In genomic region chr19:14979136-14979497, GRCh38 we compare ENCODE assay signal across 15 cellular contexts. TPM values are rescaled to one million over a fixed set of nuclear protein-coding genes. Genes with fewer than 3 reads are reported as not detected.
DNase-seq lines count a peak whose midpoint lies in the region; ATAC-seq and TF ChIP-seq lines count a peak whose summit lies in the region.
"Had no signal": no experiment of that assay in that cellular context is flagged by ENCODE, and none has a peak within 500 bp of the region (broad histone marks: within the 10 kb centered on the region; RNA-seq: fewer than 3 reads in every experiment).

No MANE protein-coding gene starts in this region.

- H3K4me3 Mint-ChIP-seq in activated T-cell treated with anti-CD3 and anti-CD28 coated beads, Interleukin-2, amount 50 U/mL, for 24 hours: peak overlapping the region; percentile 43
- H3K4me3 Mint-ChIP-seq in activated T-cell treated with anti-CD3 and anti-CD28 coated beads, Interleukin-2, amount 50 U/mL, for 72 hours: peak overlapping the region in 1 of 2 donors; percentile 41
- H3K4me3 Mint-ChIP-seq in naive B cell: peak overlapping the region; percentile 66 to 87 (median 78)
- H3K4me3 Mint-ChIP-seq in stimulated activated naive CD8-positive, alpha-beta T cell treated with anti-CD3 and anti-CD28 coated beads, Interleukin-15, amount 100 ng/mL, for 72 hours: peak overlapping the region; percentile 48 to 52
- H3K4me3 Mint-ChIP-seq: activated naive CD4-positive, alpha-beta T cell treated with anti-CD3 and anti-CD28 coated beads, Interleukin-2, amount 10 ng/mL, durations not matched to agents 7 days and 5 days had no signal

- H3K27ac ChIP-seq in coronary artery: no peak overlapping the region
- H3K27ac ChIP-seq: thyroid gland had no signal

- no peak for TF ChIP-seq CTCF in coronary artery (IDR thresholded peaks at IDR 0.05)

- peaks cover 64% of the 10 kb centered on the region for H3K27me3 Mint-ChIP-seq in activated T-cell treated with anti-CD3 and anti-CD28 coated beads, Interleukin-2, amount 50 U/mL, for 24 hours
- peaks cover 45% of the 10 kb centered on the region for H3K27me3 Mint-ChIP-seq in activated T-cell treated with anti-CD3 and anti-CD28 coated beads, Interleukin-2, amount 50 U/mL, for 72 hours (ENCODE audit: low read depth)
- H3K27me3 Mint-ChIP-seq in naive B cell: peaks cover 33 to 54% (median 49%) of the 10 kb centered on the region in 3 donors
- peaks cover 43% of the 10 kb centered on the region for H3K27me3 Mint-ChIP-seq in stimulated activated naive CD8-positive, alpha-beta T cell treated with anti-CD3 and anti-CD28 coated beads, Interleukin-15, amount 100 ng/mL, for 72 hours

- ATAC-seq in activated T-cell treated with anti-CD3 and anti-CD28 coated beads, Interleukin-2, amount 50 U/mL, for 72 hours (replicated peaks in 1 of 2): no peak
- peak in 1 of 2 donors; percentile 14 for ATAC-seq in naive B cell (ENCODE audit: low read depth in 2 of 2)
- ATAC-seq in stimulated activated naive CD8-positive, alpha-beta T cell treated with anti-CD3 and anti-CD28 coated beads, Interleukin-15, amount 100 ng/mL, for 72 hours: no peak
- no peak for ATAC-seq in HG03045 (IDR thresholded peaks at IDR 0.05; ENCODE audit: unreplicated experiment)
- ATAC-seq in GM18909 (IDR thresholded peaks at IDR 0.05; ENCODE audit: poor library complexity, unreplicated experiment): no peak

- H3K36me3 Mint-ChIP-seq in activated T-cell treated with anti-CD3 and anti-CD28 coated beads, Interleukin-2, amount 50 U/mL, for 24 hours (ENCODE audit: low read depth): no peaks in the 10 kb centered on the region
- H3K36me3 Mint-ChIP-seq in activated T-cell treated with anti-CD3 and anti-CD28 coated beads, Interleukin-2, amount 50 U/mL, for 72 hours (ENCODE audit: insufficient read depth in 2 of 2): no peaks in the 10 kb centered on the region
- H3K36me3 Mint-ChIP-seq in naive B cell: peaks cover 0 to 8% of the 10 kb centered on the region in 2 donors
- H3K36me3 Mint-ChIP-seq: activated naive CD4-positive, alpha-beta T cell treated with anti-CD3 and anti-CD28 coated beads, Interleukin-2, amount 10 ng/mL, durations not matched to agents 7 days and 5 days had no signal

- peaks cover 6% of the 10 kb centered on the region for H3K4me1 Mint-ChIP-seq in activated T-cell treated with anti-CD3 and anti-CD28 coated beads, Interleukin-2, amount 50 U/mL, for 24 hours (ENCODE audit: low read depth)
- peaks cover 5% of the 10 kb centered on the region for H3K4me1 Mint-ChIP-seq in activated T-cell treated with anti-CD3 and anti-CD28 coated beads, Interleukin-2, amount 50 U/mL, for 72 hours (ENCODE audit: low read depth)
- peaks cover 8 to 16% (median 8%) of the 10 kb centered on the region in 3 donors for H3K4me1 Mint-ChIP-seq in naive B cell
- H3K4me1 Mint-ChIP-seq in stimulated activated naive CD8-positive, alpha-beta T cell treated with anti-CD3 and anti-CD28 coated beads, Interleukin-15, amount 100 ng/mL, for 72 hours: peaks cover 4% of the 10 kb centered on the region

- H3K4me3 ChIP-seq in coronary artery: peak overlapping the region; percentile 17
- H3K4me3 ChIP-seq: thyroid gland had no signal

- no peak for DNase-seq in activated T-cell treated with anti-CD3 and anti-CD28 coated beads, Interleukin-2, amount 50 U/mL, for 24 hours
- no peak for DNase-seq in activated T-cell treated with anti-CD3 and anti-CD28 coated beads, Interleukin-2, amount 50 U/mL, for 72 hours
- DNase-seq in coronary artery (ENCODE audit: low spot score): no peak
- no peak for DNase-seq in naive B cell
- no peak for DNase-seq in stimulated activated naive CD8-positive, alpha-beta T cell treated with anti-CD3 and anti-CD28 coated beads, Interleukin-15, amount 100 ng/mL, for 72 hours
- no peak for DNase-seq in NCI-H1694 (lab: John Stamatoyannopoulos, UW)
- DNase-seq: activated naive CD4-positive, alpha-beta T cell treated with anti-CD3 and anti-CD28 coated beads, Interleukin-2, amount 10 ng/mL, durations not matched to agents 7 days and 5 days; KG1; NCI-H1930; small intestine; thyroid gland had no signal

- no peak overlapping the region for H3K27ac Mint-ChIP-seq in activated T-cell treated with anti-CD3 and anti-CD28 coated beads, Interleukin-2, amount 50 U/mL, for 24 hours
- H3K27ac Mint-ChIP-seq in activated T-cell treated with anti-CD3 and anti-CD28 coated beads, Interleukin-2, amount 50 U/mL, for 72 hours: no peak overlapping the region
- H3K27ac Mint-ChIP-seq in naive B cell: peak overlapping the region in 1 of 6 donors; percentile 60
- no peak overlapping the region for H3K27ac Mint-ChIP-seq in stimulated activated naive CD8-positive, alpha-beta T cell treated with anti-CD3 and anti-CD28 coated beads, Interleukin-15, amount 100 ng/mL, for 72 hours
- H3K27ac Mint-ChIP-seq: activated naive CD4-positive, alpha-beta T cell treated with anti-CD3 and anti-CD28 coated beads, Interleukin-2, amount 10 ng/mL, durations not matched to agents 7 days and 5 days had no signal

- no peaks in the 10 kb centered on the region for H3K9me3 Mint-ChIP-seq in activated T-cell treated with anti-CD3 and anti-CD28 coated beads, Interleukin-2, amount 50 U/mL, for 24 hours
- no peaks in the 10 kb centered on the region for H3K9me3 Mint-ChIP-seq in activated T-cell treated with anti-CD3 and anti-CD28 coated beads, Interleukin-2, amount 50 U/mL, for 72 hours
- H3K9me3 Mint-ChIP-seq in naive B cell: no peaks in the 10 kb centered on the region
- no peaks in the 10 kb centered on the region for H3K9me3 Mint-ChIP-seq in stimulated activated naive CD8-positive, alpha-beta T cell treated with anti-CD3 and anti-CD28 coated beads, Interleukin-15, amount 100 ng/mL, for 72 hours
- H3K9me3 Mint-ChIP-seq: activated naive CD4-positive, alpha-beta T cell treated with anti-CD3 and anti-CD28 coated beads, Interleukin-2, amount 10 ng/mL, durations not matched to agents 7 days and 5 days had no signal

RNA-seq across cellular contexts. Expression of gene SLC1A6, which starts 0.5 kb away (rescaled TPM):
- not detected for total RNA-seq in activated T-cell treated with anti-CD3 and anti-CD28 coated beads, Interleukin-2, amount 50 U/mL, for 72 hours
- polyA plus RNA-seq in naive B cell (ENCODE audit: low read depth in 6 of 6): under 1 TPM in 2 of 6 donors, not detected in 4; 0.18 to 0.84 TPM
- total RNA-seq: fibroblast of lung had no signal
- polyA plus RNA-seq: fibroblast of lung had no signal

RNA-seq across cellular contexts. Expression of gene OR7C2, which starts 37.8 kb away (rescaled TPM):
- total RNA-seq in activated T-cell treated with anti-CD3 and anti-CD28 coated beads, Interleukin-2, amount 50 U/mL, for 72 hours: not detected
- not detected for polyA plus RNA-seq in naive B cell (ENCODE audit: low read depth in 6 of 6)
- total RNA-seq: fibroblast of lung, thyroid gland had no signal
- polyA plus RNA-seq: fibroblast of lung, keratinocyte, small intestine had no signal
